In the genomic region with DNA sequence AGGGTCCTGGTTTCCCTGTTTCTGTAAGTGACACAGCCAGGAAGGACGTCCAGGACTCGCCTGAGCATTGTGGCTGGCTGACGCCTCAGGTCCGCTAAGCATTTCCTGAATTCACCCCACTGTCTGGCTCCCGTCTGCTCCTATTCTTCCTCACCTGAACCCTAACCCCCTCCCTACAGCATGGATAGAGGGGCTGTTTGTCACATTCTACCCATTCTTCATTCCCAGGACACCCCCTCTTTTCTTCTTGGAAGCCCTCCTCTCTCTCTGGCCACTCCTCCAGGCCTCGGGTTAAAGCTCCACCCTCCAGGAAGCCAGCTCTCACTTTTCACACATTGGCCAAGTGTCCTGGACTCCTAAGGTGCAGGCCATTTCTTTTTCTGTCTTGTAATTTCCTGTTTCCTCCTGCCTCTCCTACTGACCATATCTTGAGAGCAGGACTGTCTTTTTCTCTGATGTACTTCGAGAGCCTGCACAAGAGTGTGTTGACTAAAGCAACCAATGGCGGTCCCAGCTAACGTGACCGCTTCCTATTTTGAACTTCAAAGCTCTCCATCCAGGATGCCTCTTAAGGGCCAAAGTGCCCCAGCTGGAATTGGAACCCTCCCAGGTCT, we compare ENCODE assay signal across 9 cellular contexts. TPM values are rescaled to one million over a fixed set of nuclear protein-coding genes. Genes with fewer than 3 reads are reported as not detected.
DNase-seq lines count a peak whose midpoint lies in the region; ATAC-seq and TF ChIP-seq lines count a peak whose summit lies in the region.
"Had no signal": no experiment of that assay in that cellular context is flagged by ENCODE, and none has a peak within 500 bp of the region (broad histone marks: within the 10 kb centered on the region; RNA-seq: fewer than 3 reads in every experiment).

No MANE protein-coding gene starts in this region.

- H2BK15ac ChIP-seq in mesendoderm (replicated peaks; ENCODE audit: low read depth), result no peak overlapping the region

- peak overlapping the region; percentile 84 for H3K56ac ChIP-seq in mesendoderm (ENCODE audit: low read length)

- TF ChIP-seq CTCF in HCT116 (IDR thresholded peaks at IDR 0.05 in 2 of 3, conservative IDR thresholded peaks at IDR 0.05 in 1 of 3; ENCODE audit: borderline replicate concordance in 1 of 3, insufficient read depth in 1 of 3, low read depth in 2 of 3, low read length in 2 of 3) (no peak), endothelial cell (IDR thresholded peaks at IDR 0.05; ENCODE audit: unreplicated experiment) (no peak)

- no peak overlapping the region for H2BK120ac ChIP-seq in mesendoderm (ENCODE audit: low read depth, low read length)

- DNase-seq in HCT116 (ENCODE audit: low read depth, low spot score) (no peak), endothelial cell (ENCODE audit: low spot score) (peak; percentile 47), mesendoderm (peak; percentile 55), retina (no peak), KBM-7 (no peak)
- DNase-seq: BE2C had no signal

- peaks cover 4% of the 10 kb centered on the region for H3K27me3 Mint-ChIP-seq in endothelial cell (ENCODE audit: unreplicated experiment)

- H4K8ac ChIP-seq in mesendoderm (ENCODE audit: low read depth, low read length), result no peak overlapping the region

- H3K4me1 ChIP-seq in BLaER1 (peaks cover 7% of the 10 kb centered on the region), HCT116 (ENCODE audit: control insufficient read depth in 1 of 2, insufficient read depth in 2 of 2, low read length in 2 of 2) (peaks cover 10 to 13% of the 10 kb centered on the region in 2 experiments; a peak in 3 of 4 replicates), mesendoderm (ENCODE audit: control insufficient read depth, low read depth, low read length) (peaks cover 8% of the 10 kb centered on the region)
- H3K4me1 ChIP-seq: BE2C had no signal

- H2AFZ ChIP-seq in HCT116 (ENCODE audit: low read depth, low read length, poor library complexity, severe bottlenecking), result peak overlapping the region; percentile 56

- CTCF ChIA-PET in HCT116 (lab: Charles Lee), result interaction anchor here (1.2 kb wide), 2 partner anchors 17 to 45 kb away, joined by 3 read pairs; no protein-coding TSS in a partner anchor

- peak overlapping the region; percentile 59 for H4K5ac ChIP-seq in mesendoderm (ENCODE audit: low read length)

- H3K9me2 ChIP-seq in HCT116 (ENCODE audit: insufficient read depth), result no peaks in the 10 kb centered on the region

- ATAC-seq in HCT116 (peak; percentile 87), HG02884 (IDR thresholded peaks at IDR 0.05; ENCODE audit: unreplicated experiment) (no peak), HG03159 (IDR thresholded peaks at IDR 0.05; ENCODE audit: unreplicated experiment) (no peak)

- H3K79me2 ChIP-seq in HCT116 (ENCODE audit: insufficient read depth, low read length), result no peaks in the 10 kb centered on the region
- H3K79me2 ChIP-seq in mesendoderm (ENCODE audit: control insufficient read depth, insufficient read depth, low read length), result no peaks in the 10 kb centered on the region

- H3K27me3 ChIP-seq in BLaER1 (no peaks in the 10 kb centered on the region), HCT116 (ENCODE audit: insufficient read depth, low read length) (no peaks in the 10 kb centered on the region), mesendoderm (ENCODE audit: insufficient read depth, low read length, poor library complexity) (no peaks in the 10 kb centered on the region)
- H3K27me3 ChIP-seq: BE2C had no signal

- no peaks in the 10 kb centered on the region for H3K36me3 Mint-ChIP-seq in endothelial cell (ENCODE audit: low read depth, unreplicated experiment)

- peaks cover 22% of the 10 kb centered on the region for H3K4me1 Mint-ChIP-seq in endothelial cell (ENCODE audit: unreplicated experiment)

- no peaks in the 10 kb centered on the region for H3K9me3 Mint-ChIP-seq in endothelial cell (ENCODE audit: unreplicated experiment)

- TF ChIP-seq POLR2A in HCT116 (IDR thresholded peaks at IDR 0.05; ENCODE audit: borderline replicate concordance, extremely low read depth, insufficient read depth, insufficient read length), result no peak

- no CpG with 5 or more reads among the region's 10 CpGs for WGBS in mesendoderm (ENCODE audit: extremely low coverage, insufficient coverage, low lambda C conversion rate)

- H3K4ac ChIP-seq in mesendoderm (ENCODE audit: low read depth, low read length), result no peak overlapping the region

- no peak overlapping the region for H3K18ac ChIP-seq in mesendoderm (ENCODE audit: low read length)

- H3K27ac ChIP-seq in BLaER1 (no peak overlapping the region), HCT116 (ENCODE audit: low read depth, low read length) (no peak overlapping the region), mesendoderm (ENCODE audit: low read depth, low read length) (no peak overlapping the region)

- in situ Hi-C loops in KBM-7 (cut with MboI; ENCODE audit: low pct_unique_long_range_greater_than_20kb, low sequenced_read_pairs), result no loop called here

- TF ChIP-seq RAD21 in HCT116 (IDR thresholded peaks at IDR 0.05; ENCODE audit: low read depth), result no peak

- H3K4me2 ChIP-seq in BLaER1, result peak overlapping the region; percentile 10; the same call in 1 of the 2 replicates
- peak overlapping the region; percentile 17; the same call in 1 of the 2 replicates for H3K4me2 ChIP-seq in HCT116 (ENCODE audit: low read length)
- H3K4me2 ChIP-seq in mesendoderm (ENCODE audit: low read length), result peak overlapping the region; percentile 32

- peak overlapping the region; percentile 97 for H3K27ac Mint-ChIP-seq in endothelial cell (ENCODE audit: unreplicated experiment)

- no peaks in the 10 kb centered on the region for H4K20me1 ChIP-seq in BLaER1
- no peaks in the 10 kb centered on the region for H4K20me1 ChIP-seq in HCT116 (ENCODE audit: insufficient read depth)

- peak overlapping the region; percentile 31 for H2BK5ac ChIP-seq in mesendoderm (ENCODE audit: low read length)

- RAD21 ChIA-PET in HCT116 (lab: Charles Lee; ENCODE audit: low non-redundant PET in 1 of 2, low total read pairs in 2 of 2, uncharacterized antibody in 2 of 2, unreplicated experiment in 2 of 2), result no interaction called here

- H3K9ac ChIP-seq in BLaER1, result no peak overlapping the region
- no peak overlapping the region for H3K9ac ChIP-seq in HCT116 (ENCODE audit: low read length)
- H3K9ac ChIP-seq in mesendoderm (ENCODE audit: low read length), result peak overlapping the region; percentile 32

- POLR2A ChIA-PET in HCT116 (lab: Charles Lee), result interaction anchor here (1.5 to 1.9 kb wide), 2 partner anchors 20 to 54 kb away, joined by 3 to 6 read pairs; a partner anchor contains a TSS

- intact Hi-C loops in HCT116 (cut with micrococcal nuclease), result no loop called here

- no peaks in the 10 kb centered on the region for H3K79me1 ChIP-seq in mesendoderm (ENCODE audit: low read length)

- H3K4me3 Mint-ChIP-seq in endothelial cell (ENCODE audit: unreplicated experiment), result peak overlapping the region; percentile 76

- no peak overlapping the region for H3K23ac ChIP-seq in mesendoderm (ENCODE audit: low read length)

- H3K36me3 ChIP-seq in BLaER1 (no peaks in the 10 kb centered on the region), HCT116 (ENCODE audit: control insufficient read depth in 1 of 2, insufficient read depth in 2 of 2, low read length in 2 of 2) (no peaks in the 10 kb centered on the region), mesendoderm (ENCODE audit: control insufficient read depth, insufficient read depth, low read length) (no peaks in the 10 kb centered on the region)
- H3K36me3 ChIP-seq: BE2C had no signal

- H3K4me3 ChIP-seq in BLaER1, result no peak overlapping the region
- H3K4me3 ChIP-seq in HCT116 (replicated peaks in 1 of 2; ENCODE audit: low read depth in 1 of 2, low read length in 2 of 2), result no peak overlapping the region
- no peak overlapping the region for H3K4me3 ChIP-seq in mesendoderm (ENCODE audit: low read length)

- H3K9me3 ChIP-seq in BLaER1 (no peaks in the 10 kb centered on the region), HCT116 (ENCODE audit: control insufficient read depth in 1 of 2, insufficient read depth in 1 of 2, low read depth in 1 of 2, low read length in 2 of 2) (no peaks in the 10 kb centered on the region)
- H3K9me3 ChIP-seq: BE2C had no signal

- H2AK5ac ChIP-seq in mesendoderm (ENCODE audit: low read length), result no peak overlapping the region

- no TSS peak for BruUV-seq in HCT116 (replicated peaks; lab: Mats Ljungman, UMichigan)

TF ChIP-seq in HCT116, 20 proteins besides CTCF, POLR2A, EP300 and RAD21:
- no peak for TF ChIP-seq FOSL1 (IDR thresholded peaks at IDR 0.05; ENCODE audit: low read depth)
- no peak for TF ChIP-seq EGR1 (IDR thresholded peaks at IDR 0.05; ENCODE audit: low read depth)
- no peak for TF ChIP-seq CBX3 (IDR thresholded peaks at IDR 0.05; ENCODE audit: low read depth)
- no peak for TF ChIP-seq EZH2 (IDR thresholded peaks at IDR 0.05)
TF ChIP-seq in HCT116: peak in this region for 0.

RNA-seq across cellular contexts. Expression of a gene that starts 24.2 kb away (rescaled TPM):
- not detected for total RNA-seq in HCT116 (2021; ENCODE audit: unreplicated experiment)
- polyA plus RNA-seq in HCT116 (2012), result 0.13 TPM in 1 of 2 replicates, not detected in the other
- 11.2 TPM for total RNA-seq in endothelial cell (ENCODE audit: unreplicated experiment)
- polyA plus RNA-seq in mesendoderm (2013, experiment 1 of 2), result 0.97 TPM
- 0.98 TPM for polyA plus RNA-seq in mesendoderm (2013, experiment 2 of 2)

RNA-seq across cellular contexts. Expression of a gene that starts 30.9 kb away (rescaled TPM):
- total RNA-seq in HCT116 (2021; ENCODE audit: unreplicated experiment), result 67.6 TPM
- polyA plus RNA-seq in HCT116 (2012), result 60.2 and 73.6 TPM in 2 replicates
- total RNA-seq in endothelial cell (ENCODE audit: unreplicated experiment), result 142 TPM
- 76.7 TPM for polyA plus RNA-seq in mesendoderm (2013, experiment 1 of 2)
- polyA plus RNA-seq in mesendoderm (2013, experiment 2 of 2), result 79.0 TPM

RNA-seq across cellular contexts. Expression of a gene that starts 33.9 kb away (rescaled TPM):
- total RNA-seq in HCT116 (2021; ENCODE audit: unreplicated experiment), result not detected
- 0.05 TPM in 1 of 2 replicates, not detected in the other for polyA plus RNA-seq in HCT116 (2012)
- total RNA-seq in endothelial cell (ENCODE audit: unreplicated experiment), result 2.3 TPM
- 0.18 TPM for polyA plus RNA-seq in mesendoderm (2013, experiment 1 of 2)
- polyA plus RNA-seq in mesendoderm (2013, experiment 2 of 2), result 0.22 TPM

RNA-seq across cellular contexts. Expression of a gene that starts 54.4 kb away (rescaled TPM):
- 2,554 TPM for total RNA-seq in HCT116 (2021; ENCODE audit: unreplicated experiment)
- polyA plus RNA-seq in HCT116 (2012), result 1,463 and 1,823 TPM in 2 replicates
- 962 TPM for total RNA-seq in endothelial cell (ENCODE audit: unreplicated experiment)
- 2,015 TPM for polyA plus RNA-seq in mesendoderm (2013, experiment 1 of 2)
- polyA plus RNA-seq in mesendoderm (2013, experiment 2 of 2), result 2,012 TPM

Comparison
In these comparisons a context has a peak if more than half of its experiments do, and no peak if none do; other contexts are left out.
1. DNase-seq: peak in endothelial cell (single experiment) and mesendoderm (single experiment); none in HCT116 (single experiment), retina (single experiment) and KBM-7 (single experiment).
2. RNA of a gene that starts 24.2 kb away (total RNA-seq): 11.2 TPM in endothelial cell (single experiment); not detected in HCT116 (single experiment); every median in the first group is over 10 times any median in the second.
3. Peak in every context shown above with its lines, with median percentiles within 50 percentile points of each other: H3K4me2 ChIP-seq.